In the genomic region with DNA sequence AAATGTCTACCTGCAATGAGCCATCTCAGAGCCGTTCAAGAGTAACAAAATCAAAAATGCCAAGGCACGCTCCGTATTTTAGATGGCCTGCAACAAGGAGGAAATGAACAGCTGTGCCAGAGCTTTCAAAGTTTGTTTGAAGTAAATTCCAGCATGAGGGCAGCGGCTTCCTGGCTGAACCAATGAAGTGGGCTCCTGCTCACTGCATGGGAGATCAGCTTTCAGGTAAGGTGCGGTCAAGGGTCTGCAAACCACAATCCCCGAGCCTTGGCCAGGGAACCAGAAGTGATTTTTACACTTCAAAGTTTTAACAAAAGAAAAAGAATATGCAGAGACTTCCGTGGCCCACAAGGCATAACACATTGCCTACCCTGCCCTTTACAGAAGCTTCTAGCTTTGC, we compare ENCODE assay signal across 17 cellular contexts.
A peak's percentile ranks its signal among the peaks of the same experiment; 100 is the strongest.
DNase-seq lines count a peak whose midpoint lies in the region; ATAC-seq and TF ChIP-seq lines count a peak whose summit lies in the region.
"Had no signal": no experiment of that assay in that cellular context is flagged by ENCODE, and none has a peak within 500 bp of the region (broad histone marks: within the 10 kb centered on the region; RNA-seq: fewer than 3 reads in every experiment).

No MANE protein-coding gene starts in this region.

- H3K4me3 Mint-ChIP-seq in activated T-cell treated with anti-CD3 and anti-CD28 coated beads, Interleukin-2, amount 50 U/mL, for 4 hours: no peak overlapping the region
- H3K4me3 Mint-ChIP-seq: B cell; CD4-positive, alpha-beta T cell; CD8-positive, alpha-beta T cell had no signal

- H3K36me3 ChIP-seq in H7 (replicated peaks; ENCODE audit: control insufficient read depth, insufficient read depth, low read length) (no peaks in the 10 kb centered on the region), lower lobe of right lung (no peaks in the 10 kb centered on the region)

- H3K27me3 ChIP-seq in right cardiac atrium (ENCODE audit: control insufficient read depth, insufficient read depth) (no peaks in the 10 kb centered on the region), H7 (ENCODE audit: control insufficient read depth, insufficient read depth, low read length) (no peaks in the 10 kb centered on the region), lower lobe of right lung (ENCODE audit: low read depth) (no peaks in the 10 kb centered on the region)
- H3K27me3 ChIP-seq: BLaER1 treated with 17β-estradiol and CSF1 and Interleukin-3, amounts not matched to agents 10 nM and 100 nM had no signal

- DNase-seq in cardiac septum (ENCODE audit: low spot score) (peak; percentile 50), right cardiac atrium (no peak), H7 (peak; percentile 19), lower lobe of right lung (peak; percentile 10)
- DNase-seq in activated T-cell treated with anti-CD3 and anti-CD28 coated beads, Interleukin-2, amount 50 U/mL, for 4 hours: no peak
- DNase-seq: AML-193; Caco-2; Calu3; CD4-positive, alpha-beta T cell; CD8-positive, alpha-beta T cell; DMS79 treated with DMSO at 0.1 percent for 48 hours; GF-D8 had no signal

- H3K27ac ChIP-seq in right cardiac atrium (ENCODE audit: low read length) (no peak overlapping the region), lower lobe of right lung (no peak overlapping the region)
- H3K27ac ChIP-seq: 22Rv1; A549; BLaER1 treated with 17β-estradiol and CSF1 and Interleukin-3, amounts not matched to agents 10 nM and 100 nM; C4-2B had no signal

- WGBS in right cardiac atrium: 97% methylated on average over 7 of the region's 7 CpGs

- ATAC-seq in right cardiac atrium (no peak), lower lobe of right lung (no peak)
- no peak for ATAC-seq in activated T-cell treated with anti-CD3 and anti-CD28 coated beads, Interleukin-2, amount 50 U/mL, for 4 hours
- ATAC-seq: A549; CD8-positive, alpha-beta T cell had no signal

- H3K9me3 ChIP-seq in right cardiac atrium (ENCODE audit: control insufficient read depth, low read length) (no peaks in the 10 kb centered on the region), lower lobe of right lung (peaks cover 12% of the 10 kb centered on the region)

- peaks cover 18% of the 10 kb centered on the region for H3K9me3 Mint-ChIP-seq in activated T-cell treated with anti-CD3 and anti-CD28 coated beads, Interleukin-2, amount 50 U/mL, for 4 hours

- peaks cover 2% of the 10 kb centered on the region for H3K36me3 Mint-ChIP-seq in activated T-cell treated with anti-CD3 and anti-CD28 coated beads, Interleukin-2, amount 50 U/mL, for 4 hours (ENCODE audit: insufficient read depth)
- H3K36me3 Mint-ChIP-seq: CD8-positive, alpha-beta T cell had no signal

- H3K4me1 ChIP-seq in right cardiac atrium (ENCODE audit: control insufficient read depth, insufficient read depth, low read length) (peaks cover 1% of the 10 kb centered on the region), lower lobe of right lung (peaks cover 5% of the 10 kb centered on the region)
- H3K4me1 ChIP-seq: A549, Caco-2 had no signal

- no peak for TF ChIP-seq CTCF in lower lobe of right lung (IDR thresholded peaks at IDR 0.05)

- H3K4me1 Mint-ChIP-seq in activated T-cell treated with anti-CD3 and anti-CD28 coated beads, Interleukin-2, amount 50 U/mL, for 4 hours (ENCODE audit: low read depth): no peaks in the 10 kb centered on the region
- H3K4me1 Mint-ChIP-seq: B cell had no signal

- intact Hi-C loops in cardiac septum (cut with DNase I): no loop called here
- intact Hi-C loops in right cardiac atrium (cut with DNase I): no loop called here
- intact Hi-C loops in lower lobe of right lung (cut with DNase I): no loop called here

- no peak overlapping the region for H3K4me3 ChIP-seq in right cardiac atrium (ENCODE audit: low read length)
- H3K4me3 ChIP-seq in H7 (ENCODE audit: insufficient read depth, low read depth, low read length): no peak overlapping the region
- no peak overlapping the region for H3K4me3 ChIP-seq in lower lobe of right lung
- H3K4me3 ChIP-seq: A549; BLaER1 treated with 17β-estradiol and CSF1 and Interleukin-3, amounts not matched to agents 10 nM and 100 nM had no signal

- H3K27me3 Mint-ChIP-seq in activated T-cell treated with anti-CD3 and anti-CD28 coated beads, Interleukin-2, amount 50 U/mL, for 4 hours (ENCODE audit: low read depth): peaks cover 41% of the 10 kb centered on the region

Comparison
In these comparisons a context has a peak if more than half of its experiments do, and no peak if none do; other contexts are left out.
1. DNase-seq: peak in cardiac septum (single experiment), H7 (single experiment) and lower lobe of right lung (single experiment); none in right cardiac atrium (0 of 3) and activated T-cell treated with anti-CD3 and anti-CD28 coated beads, Interleukin-2, amount 50 U/mL, for 4 hours (single experiment).